In the genomic region with DNA sequence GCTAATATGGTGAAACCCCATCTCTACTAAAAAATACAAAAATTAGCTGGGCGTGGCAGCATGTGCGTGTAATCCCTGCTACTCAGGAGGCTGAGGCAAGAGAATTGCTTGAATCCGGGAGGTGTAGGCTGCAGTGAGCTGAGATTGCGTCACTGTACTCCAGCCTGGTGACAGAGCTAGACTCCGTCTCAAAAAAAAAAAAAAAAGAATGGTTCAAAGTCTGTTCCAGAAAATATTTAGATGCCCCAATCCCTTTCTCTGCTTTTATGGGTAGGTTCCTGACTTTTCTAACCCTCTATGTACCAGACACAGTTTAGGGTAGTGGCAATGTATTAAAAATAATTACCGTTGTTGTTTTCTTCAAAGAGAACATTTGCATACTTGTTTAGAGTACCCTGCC, we compare ENCODE assay signal across 1 cellular context.
TF ChIP-seq lines count a peak whose summit lies in the region.

No MANE protein-coding gene starts in this region.

TF ChIP-seq in HepG2, 621 proteins besides CTCF, POLR2A, EP300 and RAD21 (continued from another document and continues in another):
- TF ChIP-seq, protein P1, sequence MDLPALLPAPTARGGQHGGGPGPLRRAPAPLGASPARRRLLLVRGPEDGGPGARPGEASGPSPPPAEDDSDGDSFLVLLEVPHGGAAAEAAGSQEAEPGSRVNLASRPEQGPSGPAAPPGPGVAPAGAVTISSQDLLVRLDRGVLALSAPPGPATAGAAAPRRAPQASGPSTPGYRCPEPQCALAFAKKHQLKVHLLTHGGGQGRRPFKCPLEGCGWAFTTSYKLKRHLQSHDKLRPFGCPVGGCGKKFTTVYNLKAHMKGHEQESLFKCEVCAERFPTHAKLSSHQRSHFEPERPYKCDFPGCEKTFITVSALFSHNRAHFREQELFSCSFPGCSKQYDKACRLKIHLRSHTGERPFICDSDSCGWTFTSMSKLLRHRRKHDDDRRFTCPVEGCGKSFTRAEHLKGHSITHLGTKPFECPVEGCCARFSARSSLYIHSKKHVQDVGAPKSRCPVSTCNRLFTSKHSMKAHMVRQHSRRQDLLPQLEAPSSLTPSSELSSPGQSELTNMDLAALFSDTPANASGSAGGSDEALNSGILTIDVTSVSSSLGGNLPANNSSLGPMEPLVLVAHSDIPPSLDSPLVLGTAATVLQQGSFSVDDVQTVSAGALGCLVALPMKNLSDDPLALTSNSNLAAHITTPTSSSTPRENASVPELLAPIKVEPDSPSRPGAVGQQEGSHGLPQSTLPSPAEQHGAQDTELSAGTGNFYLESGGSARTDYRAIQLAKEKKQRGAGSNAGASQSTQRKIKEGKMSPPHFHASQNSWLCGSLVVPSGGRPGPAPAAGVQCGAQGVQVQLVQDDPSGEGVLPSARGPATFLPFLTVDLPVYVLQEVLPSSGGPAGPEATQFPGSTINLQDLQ (CRISPR knock-in tag; IDR thresholded peaks at IDR 0.05) = no peak
- TF ChIP-seq GABPB1 (CRISPR knock-in tag; IDR thresholded peaks at IDR 0.05) = no peak
- TF ChIP-seq SETDB1 (CRISPR knock-in tag; IDR thresholded peaks at IDR 0.05; ENCODE audit: borderline replicate concordance) = no peak
- TF ChIP-seq, protein P2, sequence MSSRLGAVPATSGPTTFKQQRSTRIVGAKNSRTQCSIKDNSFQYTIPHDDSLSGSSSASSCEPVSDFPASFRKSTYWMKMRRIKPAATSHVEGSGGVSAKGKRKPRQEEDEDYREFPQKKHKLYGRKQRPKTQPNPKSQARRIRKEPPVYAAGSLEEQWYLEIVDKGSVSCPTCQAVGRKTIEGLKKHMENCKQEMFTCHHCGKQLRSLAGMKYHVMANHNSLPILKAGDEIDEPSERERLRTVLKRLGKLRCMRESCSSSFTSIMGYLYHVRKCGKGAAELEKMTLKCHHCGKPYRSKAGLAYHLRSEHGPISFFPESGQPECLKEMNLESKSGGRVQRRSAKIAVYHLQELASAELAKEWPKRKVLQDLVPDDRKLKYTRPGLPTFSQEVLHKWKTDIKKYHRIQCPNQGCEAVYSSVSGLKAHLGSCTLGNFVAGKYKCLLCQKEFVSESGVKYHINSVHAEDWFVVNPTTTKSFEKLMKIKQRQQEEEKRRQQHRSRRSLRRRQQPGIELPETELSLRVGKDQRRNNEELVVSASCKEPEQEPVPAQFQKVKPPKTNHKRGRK (CRISPR knock-in tag; IDR thresholded peaks at IDR 0.05) = no peak
- TF ChIP-seq ZNF451 (CRISPR knock-in tag; IDR thresholded peaks at IDR 0.05) = no peak
- TF ChIP-seq SOX6 (IDR thresholded peaks at IDR 0.05) = no peak
- TF ChIP-seq SOX6 (CRISPR knock-in tag; IDR thresholded peaks at IDR 0.05) = peak; percentile 85
- no peak for TF ChIP-seq NR2F1 (CRISPR knock-in tag; IDR thresholded peaks at IDR 0.05)
- no peak for TF ChIP-seq HNRNPL (IDR thresholded peaks at IDR 0.05; ENCODE audit: low read depth, low read length)
- TF ChIP-seq TBX2 (CRISPR knock-in tag; IDR thresholded peaks at IDR 0.05; ENCODE audit: borderline replicate concordance) = peak; percentile 38; the same call in 1 of the 2 replicates
- TF ChIP-seq ZSCAN21 (CRISPR knock-in tag; IDR thresholded peaks at IDR 0.05; ENCODE audit: borderline replicate concordance) = no peak
- TF ChIP-seq RFX1 (IDR thresholded peaks at IDR 0.05) = no peak
- no peak for TF ChIP-seq ZSCAN25 (CRISPR knock-in tag; IDR thresholded peaks at IDR 0.05)
- TF ChIP-seq RXRB (CRISPR knock-in tag; IDR thresholded peaks at IDR 0.05; ENCODE audit: borderline replicate concordance) = no peak
- TF ChIP-seq, protein P3, sequence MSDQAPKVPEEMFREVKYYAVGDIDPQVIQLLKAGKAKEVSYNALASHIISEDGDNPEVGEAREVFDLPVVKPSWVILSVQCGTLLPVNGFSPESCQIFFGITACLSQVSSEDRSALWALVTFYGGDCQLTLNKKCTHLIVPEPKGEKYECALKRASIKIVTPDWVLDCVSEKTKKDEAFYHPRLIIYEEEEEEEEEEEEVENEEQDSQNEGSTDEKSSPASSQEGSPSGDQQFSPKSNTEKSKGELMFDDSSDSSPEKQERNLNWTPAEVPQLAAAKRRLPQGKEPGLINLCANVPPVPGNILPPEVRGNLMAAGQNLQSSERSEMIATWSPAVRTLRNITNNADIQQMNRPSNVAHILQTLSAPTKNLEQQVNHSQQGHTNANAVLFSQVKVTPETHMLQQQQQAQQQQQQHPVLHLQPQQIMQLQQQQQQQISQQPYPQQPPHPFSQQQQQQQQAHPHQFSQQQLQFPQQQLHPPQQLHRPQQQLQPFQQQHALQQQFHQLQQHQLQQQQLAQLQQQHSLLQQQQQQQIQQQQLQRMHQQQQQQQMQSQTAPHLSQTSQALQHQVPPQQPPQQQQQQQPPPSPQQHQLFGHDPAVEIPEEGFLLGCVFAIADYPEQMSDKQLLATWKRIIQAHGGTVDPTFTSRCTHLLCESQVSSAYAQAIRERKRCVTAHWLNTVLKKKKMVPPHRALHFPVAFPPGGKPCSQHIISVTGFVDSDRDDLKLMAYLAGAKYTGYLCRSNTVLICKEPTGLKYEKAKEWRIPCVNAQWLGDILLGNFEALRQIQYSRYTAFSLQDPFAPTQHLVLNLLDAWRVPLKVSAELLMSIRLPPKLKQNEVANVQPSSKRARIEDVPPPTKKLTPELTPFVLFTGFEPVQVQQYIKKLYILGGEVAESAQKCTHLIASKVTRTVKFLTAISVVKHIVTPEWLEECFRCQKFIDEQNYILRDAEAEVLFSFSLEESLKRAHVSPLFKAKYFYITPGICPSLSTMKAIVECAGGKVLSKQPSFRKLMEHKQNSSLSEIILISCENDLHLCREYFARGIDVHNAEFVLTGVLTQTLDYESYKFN (CRISPR knock-in tag; conservative IDR thresholded peaks at IDR 0.05) = peak; percentile 51
- TF ChIP-seq FOXC1 (CRISPR knock-in tag; IDR thresholded peaks at IDR 0.05; ENCODE audit: borderline replicate concordance) = no peak
- TF ChIP-seq, protein P4, sequence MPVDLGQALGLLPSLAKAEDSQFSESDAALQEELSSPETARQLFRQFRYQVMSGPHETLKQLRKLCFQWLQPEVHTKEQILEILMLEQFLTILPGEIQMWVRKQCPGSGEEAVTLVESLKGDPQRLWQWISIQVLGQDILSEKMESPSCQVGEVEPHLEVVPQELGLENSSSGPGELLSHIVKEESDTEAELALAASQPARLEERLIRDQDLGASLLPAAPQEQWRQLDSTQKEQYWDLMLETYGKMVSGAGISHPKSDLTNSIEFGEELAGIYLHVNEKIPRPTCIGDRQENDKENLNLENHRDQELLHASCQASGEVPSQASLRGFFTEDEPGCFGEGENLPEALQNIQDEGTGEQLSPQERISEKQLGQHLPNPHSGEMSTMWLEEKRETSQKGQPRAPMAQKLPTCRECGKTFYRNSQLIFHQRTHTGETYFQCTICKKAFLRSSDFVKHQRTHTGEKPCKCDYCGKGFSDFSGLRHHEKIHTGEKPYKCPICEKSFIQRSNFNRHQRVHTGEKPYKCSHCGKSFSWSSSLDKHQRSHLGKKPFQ (CRISPR knock-in tag; IDR thresholded peaks at IDR 0.05; ENCODE audit: insufficient replicate concordance) = no peak
- no peak for TF ChIP-seq TOPORS (CRISPR knock-in tag; IDR thresholded peaks at IDR 0.05)
- TF ChIP-seq ZKSCAN5 (CRISPR knock-in tag; IDR thresholded peaks at IDR 0.05) = no peak
- no peak for TF ChIP-seq ZNF263 (CRISPR knock-in tag; IDR thresholded peaks at IDR 0.05)
- TF ChIP-seq CREB1 (IDR thresholded peaks at IDR 0.05) = 0 out of 2 replicates have a peak, but pooled peaks have one; percentile 17
- no peak for TF ChIP-seq CREB1 (CRISPR knock-in tag; IDR thresholded peaks at IDR 0.05)
- no peak for TF ChIP-seq NFRKB (IDR thresholded peaks at IDR 0.05)
- peak; percentile 74 for TF ChIP-seq HOXA3 (CRISPR knock-in tag; IDR thresholded peaks at IDR 0.05)
- TF ChIP-seq SALL1 (CRISPR knock-in tag; IDR thresholded peaks at IDR 0.05) = peak; percentile 83
- TF ChIP-seq, protein P5, sequence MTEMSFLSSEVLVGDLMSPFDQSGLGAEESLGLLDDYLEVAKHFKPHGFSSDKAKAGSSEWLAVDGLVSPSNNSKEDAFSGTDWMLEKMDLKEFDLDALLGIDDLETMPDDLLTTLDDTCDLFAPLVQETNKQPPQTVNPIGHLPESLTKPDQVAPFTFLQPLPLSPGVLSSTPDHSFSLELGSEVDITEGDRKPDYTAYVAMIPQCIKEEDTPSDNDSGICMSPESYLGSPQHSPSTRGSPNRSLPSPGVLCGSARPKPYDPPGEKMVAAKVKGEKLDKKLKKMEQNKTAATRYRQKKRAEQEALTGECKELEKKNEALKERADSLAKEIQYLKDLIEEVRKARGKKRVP (CRISPR knock-in tag; IDR thresholded peaks at IDR 0.05) = peak in 1 of 2 experiments; percentile 78; a peak in 2 of 4 replicates
- TF ChIP-seq, protein P6, sequence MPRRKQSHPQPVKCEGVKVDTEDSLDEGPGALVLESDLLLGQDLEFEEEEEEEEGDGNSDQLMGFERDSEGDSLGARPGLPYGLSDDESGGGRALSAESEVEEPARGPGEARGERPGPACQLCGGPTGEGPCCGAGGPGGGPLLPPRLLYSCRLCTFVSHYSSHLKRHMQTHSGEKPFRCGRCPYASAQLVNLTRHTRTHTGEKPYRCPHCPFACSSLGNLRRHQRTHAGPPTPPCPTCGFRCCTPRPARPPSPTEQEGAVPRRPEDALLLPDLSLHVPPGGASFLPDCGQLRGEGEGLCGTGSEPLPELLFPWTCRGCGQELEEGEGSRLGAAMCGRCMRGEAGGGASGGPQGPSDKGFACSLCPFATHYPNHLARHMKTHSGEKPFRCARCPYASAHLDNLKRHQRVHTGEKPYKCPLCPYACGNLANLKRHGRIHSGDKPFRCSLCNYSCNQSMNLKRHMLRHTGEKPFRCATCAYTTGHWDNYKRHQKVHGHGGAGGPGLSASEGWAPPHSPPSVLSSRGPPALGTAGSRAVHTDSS (CRISPR knock-in tag; conservative IDR thresholded peaks at IDR 0.05) = no peak
- no peak for TF ChIP-seq NR2C2 (CRISPR knock-in tag; IDR thresholded peaks at IDR 0.05; ENCODE audit: borderline replicate concordance)
- TF ChIP-seq RBAK (CRISPR knock-in tag; IDR thresholded peaks at IDR 0.05) = no peak
- no peak for TF ChIP-seq ZNF296 (CRISPR knock-in tag; conservative IDR thresholded peaks at IDR 0.05)
- TF ChIP-seq EZH2 (conservative IDR thresholded peaks at IDR 0.05; ENCODE audit: low read depth, low read length) = no peak
- TF ChIP-seq TP53 (CRISPR knock-in tag; conservative IDR thresholded peaks at IDR 0.05) = no peak
- no peak for TF ChIP-seq ZNF761 (CRISPR knock-in tag; conservative IDR thresholded peaks at IDR 0.05)
- no peak for TF ChIP-seq ZBTB8A (CRISPR knock-in tag; IDR thresholded peaks at IDR 0.05; ENCODE audit: borderline replicate concordance, low read depth)
- TF ChIP-seq, protein P7, sequence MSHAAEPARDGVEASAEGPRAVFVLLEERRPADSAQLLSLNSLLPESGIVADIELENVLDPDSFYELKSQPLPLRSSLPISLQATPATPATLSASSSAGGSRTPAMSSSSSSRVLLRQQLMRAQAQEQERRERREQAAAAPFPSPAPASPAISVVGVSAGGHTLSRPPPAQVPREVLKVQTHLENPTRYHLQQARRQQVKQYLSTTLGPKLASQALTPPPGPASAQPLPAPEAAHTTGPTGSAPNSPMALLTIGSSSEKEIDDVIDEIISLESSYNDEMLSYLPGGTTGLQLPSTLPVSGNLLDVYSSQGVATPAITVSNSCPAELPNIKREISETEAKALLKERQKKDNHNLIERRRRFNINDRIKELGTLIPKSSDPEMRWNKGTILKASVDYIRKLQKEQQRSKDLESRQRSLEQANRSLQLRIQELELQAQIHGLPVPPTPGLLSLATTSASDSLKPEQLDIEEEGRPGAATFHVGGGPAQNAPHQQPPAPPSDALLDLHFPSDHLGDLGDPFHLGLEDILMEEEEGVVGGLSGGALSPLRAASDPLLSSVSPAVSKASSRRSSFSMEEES (CRISPR knock-in tag; IDR thresholded peaks at IDR 0.05) = 0 out of 2 replicates have a peak, but pooled peaks have one; percentile 30
- no peak for TF ChIP-seq ZNF333 (CRISPR knock-in tag; IDR thresholded peaks at IDR 0.05; ENCODE audit: borderline replicate concordance)
- peak; percentile 36; the same call in 1 of the 2 replicates for TF ChIP-seq ZMYM3 (CRISPR knock-in tag; IDR thresholded peaks at IDR 0.05)
- no peak for TF ChIP-seq ZNF768 (CRISPR knock-in tag; IDR thresholded peaks at IDR 0.05)
- no peak for TF ChIP-seq ZNF776 (CRISPR knock-in tag; IDR thresholded peaks at IDR 0.05)
- TF ChIP-seq MIER2 (CRISPR knock-in tag; IDR thresholded peaks at IDR 0.05) = no peak
- TF ChIP-seq, protein P8, sequence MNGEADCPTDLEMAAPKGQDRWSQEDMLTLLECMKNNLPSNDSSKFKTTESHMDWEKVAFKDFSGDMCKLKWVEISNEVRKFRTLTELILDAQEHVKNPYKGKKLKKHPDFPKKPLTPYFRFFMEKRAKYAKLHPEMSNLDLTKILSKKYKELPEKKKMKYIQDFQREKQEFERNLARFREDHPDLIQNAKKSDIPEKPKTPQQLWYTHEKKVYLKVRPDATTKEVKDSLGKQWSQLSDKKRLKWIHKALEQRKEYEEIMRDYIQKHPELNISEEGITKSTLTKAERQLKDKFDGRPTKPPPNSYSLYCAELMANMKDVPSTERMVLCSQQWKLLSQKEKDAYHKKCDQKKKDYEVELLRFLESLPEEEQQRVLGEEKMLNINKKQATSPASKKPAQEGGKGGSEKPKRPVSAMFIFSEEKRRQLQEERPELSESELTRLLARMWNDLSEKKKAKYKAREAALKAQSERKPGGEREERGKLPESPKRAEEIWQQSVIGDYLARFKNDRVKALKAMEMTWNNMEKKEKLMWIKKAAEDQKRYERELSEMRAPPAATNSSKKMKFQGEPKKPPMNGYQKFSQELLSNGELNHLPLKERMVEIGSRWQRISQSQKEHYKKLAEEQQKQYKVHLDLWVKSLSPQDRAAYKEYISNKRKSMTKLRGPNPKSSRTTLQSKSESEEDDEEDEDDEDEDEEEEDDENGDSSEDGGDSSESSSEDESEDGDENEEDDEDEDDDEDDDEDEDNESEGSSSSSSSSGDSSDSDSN (CRISPR knock-in tag; IDR thresholded peaks at IDR 0.05) = no peak
- TF ChIP-seq, protein P9, sequence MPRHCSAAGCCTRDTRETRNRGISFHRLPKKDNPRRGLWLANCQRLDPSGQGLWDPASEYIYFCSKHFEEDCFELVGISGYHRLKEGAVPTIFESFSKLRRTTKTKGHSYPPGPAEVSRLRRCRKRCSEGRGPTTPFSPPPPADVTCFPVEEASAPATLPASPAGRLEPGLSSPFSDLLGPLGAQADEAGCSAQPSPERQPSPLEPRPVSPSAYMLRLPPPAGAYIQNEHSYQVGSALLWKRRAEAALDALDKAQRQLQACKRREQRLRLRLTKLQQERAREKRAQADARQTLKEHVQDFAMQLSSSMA (CRISPR knock-in tag; IDR thresholded peaks at IDR 0.05) = no peak
- TF ChIP-seq BRD4 (CRISPR knock-in tag; IDR thresholded peaks at IDR 0.05) = no peak
- TF ChIP-seq SP2 (CRISPR knock-in tag; IDR thresholded peaks at IDR 0.05) = no peak
- no peak for TF ChIP-seq SRY (CRISPR knock-in tag; IDR thresholded peaks at IDR 0.05)
- TF ChIP-seq, protein P10, sequence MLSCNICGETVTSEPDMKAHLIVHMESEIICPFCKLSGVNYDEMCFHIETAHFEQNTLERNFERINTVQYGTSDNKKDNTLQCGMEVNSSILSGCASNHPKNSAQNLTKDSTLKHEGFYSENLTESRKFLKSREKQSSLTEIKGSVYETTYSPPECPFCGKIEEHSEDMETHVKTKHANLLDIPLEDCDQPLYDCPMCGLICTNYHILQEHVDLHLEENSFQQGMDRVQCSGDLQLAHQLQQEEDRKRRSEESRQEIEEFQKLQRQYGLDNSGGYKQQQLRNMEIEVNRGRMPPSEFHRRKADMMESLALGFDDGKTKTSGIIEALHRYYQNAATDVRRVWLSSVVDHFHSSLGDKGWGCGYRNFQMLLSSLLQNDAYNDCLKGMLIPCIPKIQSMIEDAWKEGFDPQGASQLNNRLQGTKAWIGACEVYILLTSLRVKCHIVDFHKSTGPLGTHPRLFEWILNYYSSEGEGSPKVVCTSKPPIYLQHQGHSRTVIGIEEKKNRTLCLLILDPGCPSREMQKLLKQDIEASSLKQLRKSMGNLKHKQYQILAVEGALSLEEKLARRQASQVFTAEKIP (CRISPR knock-in tag; IDR thresholded peaks at IDR 0.05; ENCODE audit: borderline replicate concordance) = no peak
- peak; percentile 99 for TF ChIP-seq ZNF441 (CRISPR knock-in tag; IDR thresholded peaks at IDR 0.05; ENCODE audit: borderline replicate concordance)
- TF ChIP-seq PAX8 (CRISPR knock-in tag; IDR thresholded peaks at IDR 0.05; ENCODE audit: borderline replicate concordance) = no peak
